20 cellular contexts compared by ENCODE assay signal in the genomic region with DNA sequence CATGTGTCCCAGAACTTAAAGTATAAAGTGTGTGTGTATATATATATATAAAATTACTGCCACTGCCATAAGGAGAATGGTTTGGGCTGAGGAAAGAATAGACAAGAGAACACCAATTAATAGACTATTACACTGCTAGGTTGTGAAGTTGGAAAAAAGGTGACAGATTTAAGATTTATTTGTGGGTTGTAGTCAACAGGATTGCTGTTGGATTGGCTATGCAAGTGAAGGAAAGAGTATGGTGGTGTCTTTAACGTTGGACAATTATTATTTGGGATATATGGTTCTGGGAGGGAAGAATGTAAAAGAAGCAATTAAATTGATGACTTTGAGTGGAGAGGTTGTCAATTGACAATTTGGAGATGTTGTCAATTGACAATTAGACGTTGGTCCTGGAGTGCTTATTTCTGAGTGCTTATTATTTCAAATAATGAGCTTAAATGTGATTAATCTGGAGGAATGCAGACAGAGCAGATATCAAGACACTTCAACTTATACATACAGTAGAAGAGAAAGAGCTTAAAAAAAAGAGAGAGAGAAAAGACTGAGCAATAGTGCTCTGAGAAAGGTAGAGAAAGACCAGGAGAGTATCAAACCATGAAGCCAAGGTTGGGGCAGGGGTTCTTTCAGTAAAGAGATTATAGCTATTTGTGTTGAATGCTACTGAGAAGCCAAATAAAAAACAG. TPM values are rescaled to one million over a fixed set of nuclear protein-coding genes. Genes with fewer than 3 reads are reported as not detected.
"Had no signal": no experiment of that assay in that cellular context is flagged by ENCODE, and none has a peak within 500 bp of the region (broad histone marks: within the 10 kb centered on the region; RNA-seq: fewer than 3 reads in every experiment).

No MANE protein-coding gene starts in this region.

- DNase-seq: colonic mucosa; dermis blood vessel endothelial cell; endodermal cell; foreskin melanocyte; heart right ventricle; hypothalamus; kidney glomerular epithelial cell; mucosa of descending colon; natural killer cell; nucleus accumbens; pancreas; right cardiac atrium; small intestine; stimulated activated CD4-positive, alpha-beta T cell treated with anti-CD3 and anti-CD28 coated beads, Interleukin-2, amount 100 ng/mL, for 48 hours; stimulated activated naive CD4-positive, alpha-beta T cell treated with Interleukin-2 at 50 U/mL for 16 hours; trophoblast cell had no signal

- ATAC-seq: heart right ventricle, mucosa of descending colon, natural killer cell, pancreas, right cardiac atrium had no signal

- FAIRE-seq: islet of Langerhans, pancreas, small intestine had no signal

- H3K4me1 ChIP-seq: colonic mucosa, esophagus muscularis mucosa, heart right ventricle, pancreas had no signal

- H3K27ac ChIP-seq: colonic mucosa, esophagus muscularis mucosa, heart right ventricle, pancreas had no signal

- H3K4me3 ChIP-seq: colonic mucosa, esophagus muscularis mucosa, heart right ventricle, mucosa of descending colon, pancreas had no signal

- H3K27me3 ChIP-seq: colonic mucosa, esophagus muscularis mucosa, heart right ventricle, pancreas had no signal

- H3K9me3 ChIP-seq: colonic mucosa, esophagus muscularis mucosa, mucosa of descending colon, pancreas had no signal

- H3K36me3 ChIP-seq: colonic mucosa, pancreas had no signal

RNA-seq across cellular contexts. Expression of a gene that starts 9.8 kb away (rescaled TPM):
- total RNA-seq: neural crest cell, progenitor cell of endocrine pancreas had no signal
